In the genomic region with DNA sequence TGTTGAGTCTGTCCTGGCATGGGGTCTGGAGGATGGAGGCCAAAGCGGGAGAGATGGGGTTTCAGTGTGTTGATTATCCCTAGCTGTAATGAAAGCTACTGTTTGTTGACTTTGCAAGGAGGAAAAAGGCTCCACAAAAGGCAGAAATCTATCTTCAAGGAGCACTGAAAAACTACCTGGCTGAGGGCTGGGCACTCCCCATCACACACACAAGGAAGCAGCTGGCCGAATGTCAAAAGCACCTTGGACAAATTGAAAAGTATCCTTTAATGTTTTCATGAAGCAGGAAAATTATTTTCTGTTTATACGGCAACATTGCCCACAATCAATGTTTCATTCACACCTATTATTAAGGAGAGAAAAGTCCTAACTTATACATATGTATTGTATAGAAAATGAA, we compare ENCODE assay signal across 22 cellular contexts. TPM values are rescaled to one million over a fixed set of nuclear protein-coding genes. Genes with fewer than 3 reads are reported as not detected.
DNase-seq lines count a peak whose midpoint lies in the region; ATAC-seq and TF ChIP-seq lines count a peak whose summit lies in the region.
"Had no signal": no experiment of that assay in that cellular context is flagged by ENCODE, and none has a peak within 500 bp of the region (broad histone marks: within the 10 kb centered on the region; RNA-seq: fewer than 3 reads in every experiment).

No MANE protein-coding gene starts in this region.

- no peak overlapping the region for H3K9ac ChIP-seq in neural progenitor cell

- TF ChIP-seq CTCF in neural progenitor cell (IDR thresholded peaks at IDR 0.05) = no peak

- H4K20me1 ChIP-seq in neural progenitor cell (ENCODE audit: low read depth) = no peaks in the 10 kb centered on the region

- H3K36me3 ChIP-seq in neural progenitor cell = no peaks in the 10 kb centered on the region

- H3K27me3 ChIP-seq in neural progenitor cell = no peaks in the 10 kb centered on the region
- H3K27me3 ChIP-seq: heart left ventricle, SJSA1 had no signal

- H3K79me2 ChIP-seq in neural progenitor cell (ENCODE audit: low read depth) = no peaks in the 10 kb centered on the region

- no peaks in the 10 kb centered on the region for H3K27me3 Mint-ChIP-seq in activated CD4-positive, alpha-beta T cell treated with anti-CD3 and anti-CD28 coated beads, Interleukin-2, amount 10 ng/mL, durations not matched to agents 24 days and 14 days
- no peaks in the 10 kb centered on the region for H3K27me3 Mint-ChIP-seq in activated naive CD8-positive, alpha-beta T cell treated with anti-CD3 and anti-CD28 coated beads, Interleukin-2, amount 10 ng/mL, durations not matched to agents 7 days and 5 days
- peaks cover 2% of the 10 kb centered on the region for H3K27me3 Mint-ChIP-seq in neural progenitor cell (ENCODE audit: insufficient read depth, low read depth)
- H3K27me3 Mint-ChIP-seq: activated B cell treated with CpG ODN at 0.5 μM for 24 hours, brain had no signal

- peak overlapping the region; percentile 80 for H3K27ac Mint-ChIP-seq in activated CD4-positive, alpha-beta T cell treated with anti-CD3 and anti-CD28 coated beads, Interleukin-2, amount 10 ng/mL, durations not matched to agents 24 days and 14 days
- peak overlapping the region; percentile 84 for H3K27ac Mint-ChIP-seq in activated naive CD8-positive, alpha-beta T cell treated with anti-CD3 and anti-CD28 coated beads, Interleukin-2, amount 10 ng/mL, durations not matched to agents 7 days and 5 days
- H3K27ac Mint-ChIP-seq in neural progenitor cell = peak overlapping the region; percentile 2
- H3K27ac Mint-ChIP-seq: activated B cell treated with CpG ODN at 0.5 μM for 24 hours had no signal

- no peaks in the 10 kb centered on the region for H3K9me3 ChIP-seq in neural progenitor cell (ENCODE audit: low read depth)
- H3K9me3 ChIP-seq: A549, heart left ventricle, SJSA1 had no signal

- H3K4me3 ChIP-seq in neural progenitor cell = no peak overlapping the region
- H3K4me3 ChIP-seq: A549, heart left ventricle, SJSA1 had no signal

- no peak for DNase-seq in activated CD4-positive, alpha-beta T cell treated with anti-CD3 and anti-CD28 coated beads, Interleukin-2, amount 10 ng/mL, durations not matched to agents 24 days and 14 days
- no peak for DNase-seq in activated CD4-positive, alpha-beta T cell treated with anti-CD3 and anti-CD28 coated beads for 1 hour
- DNase-seq in DMS79 (lab: John Stamatoyannopoulos, UW) = peak; percentile 38
- no peak for DNase-seq in activated naive CD8-positive, alpha-beta T cell treated with anti-CD3 and anti-CD28 coated beads, Interleukin-2, amount 10 ng/mL, durations not matched to agents 7 days and 5 days
- DNase-seq in neural progenitor cell (ENCODE audit: low spot score) = no peak
- no peak for DNase-seq in pons (ENCODE audit: low spot score)
- DNase-seq in glomerular visceral epithelial cell (ENCODE audit: extremely low spot score) = no peak
- DNase-seq: activated B cell treated with CpG ODN at 0.5 μM for 24 hours; GDM1; heart left ventricle; Kasumi-1; NCI-H1930; NCI-H510A treated with DMSO at 0.1 percent for 48 hours; occipital lobe; retina; stimulated activated CD4-positive, alpha-beta T cell treated with anti-CD3 and anti-CD28 coated beads, Interleukin-4, amount 100 ng/mL, for 1 hour; T-helper 9 cell had no signal

- H3K4me1 Mint-ChIP-seq in activated CD4-positive, alpha-beta T cell treated with anti-CD3 and anti-CD28 coated beads, Interleukin-2, amount 10 ng/mL, durations not matched to agents 24 days and 14 days = peaks cover 65% of the 10 kb centered on the region
- peaks cover 61% of the 10 kb centered on the region for H3K4me1 Mint-ChIP-seq in activated naive CD8-positive, alpha-beta T cell treated with anti-CD3 and anti-CD28 coated beads, Interleukin-2, amount 10 ng/mL, durations not matched to agents 7 days and 5 days
- no peaks in the 10 kb centered on the region for H3K4me1 Mint-ChIP-seq in neural progenitor cell
- H3K4me1 Mint-ChIP-seq: brain had no signal

- intact Hi-C loops in activated CD4-positive, alpha-beta T cell treated with anti-CD3 and anti-CD28 coated beads, Interleukin-2, amount 10 ng/mL, durations not matched to agents 24 days and 14 days (cut with micrococcal nuclease) = no loop called here

- H3K36me3 Mint-ChIP-seq in activated CD4-positive, alpha-beta T cell treated with anti-CD3 and anti-CD28 coated beads, Interleukin-2, amount 10 ng/mL, durations not matched to agents 24 days and 14 days (ENCODE audit: low read depth) = peaks cover 75% of the 10 kb centered on the region
- peaks cover 56% of the 10 kb centered on the region for H3K36me3 Mint-ChIP-seq in activated naive CD8-positive, alpha-beta T cell treated with anti-CD3 and anti-CD28 coated beads, Interleukin-2, amount 10 ng/mL, durations not matched to agents 7 days and 5 days
- H3K36me3 Mint-ChIP-seq in neural progenitor cell = peaks cover 20% of the 10 kb centered on the region

- no peak overlapping the region for H3K27ac ChIP-seq in neural progenitor cell
- H3K27ac ChIP-seq: A549, heart left ventricle, SJSA1 had no signal

- POLR2A ChIA-PET in activated naive CD8-positive, alpha-beta T cell treated with anti-CD3 and anti-CD28 coated beads, Interleukin-2, amount 10 ng/mL, durations not matched to agents 7 days and 5 days (lab: Charles Lee) = interaction anchor here (1.1 to 1.8 kb wide), 3 partner anchors 8 to 66 kb away, joined by 3 to 13 read pairs (median 4); no protein-coding TSS in a partner anchor

- no peak overlapping the region for H2AFZ ChIP-seq in neural progenitor cell (replicated peaks)

- H3K4me3 Mint-ChIP-seq in activated CD4-positive, alpha-beta T cell treated with anti-CD3 and anti-CD28 coated beads, Interleukin-2, amount 10 ng/mL, durations not matched to agents 24 days and 14 days = no peak overlapping the region
- H3K4me3 Mint-ChIP-seq in activated naive CD8-positive, alpha-beta T cell treated with anti-CD3 and anti-CD28 coated beads, Interleukin-2, amount 10 ng/mL, durations not matched to agents 7 days and 5 days = peak overlapping the region; percentile 28
- no peak overlapping the region for H3K4me3 Mint-ChIP-seq in neural progenitor cell
- H3K4me3 Mint-ChIP-seq: activated B cell treated with CpG ODN at 0.5 μM for 24 hours, brain had no signal

- no peak overlapping the region for H3K4me2 ChIP-seq in neural progenitor cell
- H3K4me2 ChIP-seq: A549 had no signal

- ATAC-seq in activated naive CD8-positive, alpha-beta T cell treated with anti-CD3 and anti-CD28 coated beads, Interleukin-2, amount 10 ng/mL, durations not matched to agents 7 days and 5 days (ENCODE audit: low read depth) = no peak
- no peak for ATAC-seq in HG02678 (IDR thresholded peaks at IDR 0.05; ENCODE audit: unreplicated experiment)
- ATAC-seq: A549, heart left ventricle, left lobe of liver had no signal

- no peaks in the 10 kb centered on the region for H3F3A ChIP-seq in neural progenitor cell (ENCODE audit: low read depth)

- no peaks in the 10 kb centered on the region for H3K4me1 ChIP-seq in neural progenitor cell
- H3K4me1 ChIP-seq: A549 had no signal

- no peaks in the 10 kb centered on the region for H3K9me3 Mint-ChIP-seq in activated CD4-positive, alpha-beta T cell treated with anti-CD3 and anti-CD28 coated beads, Interleukin-2, amount 10 ng/mL, durations not matched to agents 24 days and 14 days
- H3K9me3 Mint-ChIP-seq in activated naive CD8-positive, alpha-beta T cell treated with anti-CD3 and anti-CD28 coated beads, Interleukin-2, amount 10 ng/mL, durations not matched to agents 7 days and 5 days = no peaks in the 10 kb centered on the region
- H3K9me3 Mint-ChIP-seq in neural progenitor cell = no peaks in the 10 kb centered on the region
- H3K9me3 Mint-ChIP-seq: activated B cell treated with CpG ODN at 0.5 μM for 24 hours, brain had no signal

RNA-seq across cellular contexts. Expression of gene PWP2, which starts 27.8 kb away (rescaled TPM):
- total RNA-seq in activated CD4-positive, alpha-beta T cell treated with anti-CD3 and anti-CD28 coated beads, Interleukin-2, amount 10 ng/mL, durations not matched to agents 24 days and 14 days = 10.0 and 16.5 TPM in 2 replicates
- total RNA-seq in activated naive CD8-positive, alpha-beta T cell treated with anti-CD3 and anti-CD28 coated beads, Interleukin-2, amount 10 ng/mL, durations not matched to agents 7 days and 5 days = 10 to 100 TPM in 1 of 2 experiments, 1 to 10 TPM in 1; 4.5 to 12.2 TPM
- total RNA-seq in neural progenitor cell (ENCODE audit: low replicate concordance) = 6.9 and 9.8 TPM in 2 replicates

RNA-seq across cellular contexts. Expression of gene GATD3, which starts 54.0 kb away (rescaled TPM):
- 13.1 and 15.0 TPM in 2 replicates for total RNA-seq in activated CD4-positive, alpha-beta T cell treated with anti-CD3 and anti-CD28 coated beads, Interleukin-2, amount 10 ng/mL, durations not matched to agents 24 days and 14 days
- total RNA-seq in activated naive CD8-positive, alpha-beta T cell treated with anti-CD3 and anti-CD28 coated beads, Interleukin-2, amount 10 ng/mL, durations not matched to agents 7 days and 5 days = 10 to 100 TPM; 12.7 to 14.6 TPM
- 12.5 and 15.5 TPM in 2 replicates for total RNA-seq in neural progenitor cell (ENCODE audit: low replicate concordance)

Comparison
In these comparisons a context has a peak if more than half of its experiments do, and no peak if none do; other contexts are left out.
1. H3K27ac Mint-ChIP-seq: peak in every context shown above with its lines; median percentile 84 in activated naive CD8-positive, alpha-beta T cell treated with anti-CD3 and anti-CD28 coated beads, Interleukin-2, amount 10 ng/mL, durations not matched to agents 7 days and 5 days; 80 in activated CD4-positive, alpha-beta T cell treated with anti-CD3 and anti-CD28 coated beads, Interleukin-2, amount 10 ng/mL, durations not matched to agents 24 days and 14 days; 2 in neural progenitor cell.